ENCODE assay signal across 8 cellular contexts in genomic region chr5:178460598-178461425, GRCh38.
DNase-seq lines count a peak whose midpoint lies in the region; ATAC-seq and TF ChIP-seq lines count a peak whose summit lies in the region.

No MANE protein-coding gene starts in this region.

- no peak overlapping the region for H3K27ac ChIP-seq in suprapubic skin

- peaks cover 30% of the 10 kb centered on the region for H3K4me1 Mint-ChIP-seq in endothelial cell (ENCODE audit: unreplicated experiment)

- H3K9me3 Mint-ChIP-seq in endothelial cell (ENCODE audit: unreplicated experiment), result no peaks in the 10 kb centered on the region

- H3K36me3 Mint-ChIP-seq in endothelial cell (ENCODE audit: low read depth, unreplicated experiment), result peaks cover 5% of the 10 kb centered on the region

- H3K4me3 Mint-ChIP-seq in endothelial cell (ENCODE audit: unreplicated experiment), result no peak overlapping the region

- peaks cover 5% of the 10 kb centered on the region for H3K27me3 Mint-ChIP-seq in endothelial cell (ENCODE audit: unreplicated experiment)

- no peaks in the 10 kb centered on the region for H3K4me1 ChIP-seq in mucosa of descending colon (ENCODE audit: low read depth)
- peaks cover 7% of the 10 kb centered on the region for H3K4me1 ChIP-seq in suprapubic skin

- H3K27me3 ChIP-seq in suprapubic skin, result no peaks in the 10 kb centered on the region

- H3K27ac Mint-ChIP-seq in endothelial cell (ENCODE audit: unreplicated experiment), result peak overlapping the region; percentile 17

- no peak for TF ChIP-seq EP300 in suprapubic skin (IDR thresholded peaks at IDR 0.05)

- intact Hi-C loops in mucosa of descending colon (cut with DNase I, micrococcal nuclease), result no loop called here

- peak; percentile 24 for DNase-seq in AG10803 (ENCODE audit: low read depth)
- peak; percentile 13 for DNase-seq in LNCaP clone FGC (ENCODE audit: low read depth)
- peak; percentile 32 for DNase-seq in activated CD4-positive, alpha-beta T cell treated with anti-CD3 and anti-CD28 coated beads, Interleukin-2, amount 50 U/mL, for 1 hour
- DNase-seq in endothelial cell (ENCODE audit: low spot score), result peak; percentile 91
- DNase-seq in mucosa of descending colon, result peak in 2 of 3 donors; percentile 81 to 85
- DNase-seq in suprapubic skin (ENCODE audit: low spot score in 2 of 2), result peak; percentile 78 to 84

- H3K4me3 ChIP-seq in AG10803 (ENCODE audit: low read length), result no peak overlapping the region
- H3K4me3 ChIP-seq in LNCaP clone FGC (ENCODE audit: low read depth, low read length), result no peak overlapping the region
- H3K4me3 ChIP-seq in mucosa of descending colon, result no peak overlapping the region
- no peak overlapping the region for H3K4me3 ChIP-seq in suprapubic skin

- WGBS in suprapubic skin, result 33% methylated on average over 12 of the region's 14 CpGs

- TF ChIP-seq CTCF in AG10803 (conservative IDR thresholded peaks at IDR 0.05; ENCODE audit: low read length), result peak; percentile 63
- peak; percentile 91 for TF ChIP-seq CTCF in LNCaP clone FGC (IDR thresholded peaks at IDR 0.05; ENCODE audit: control insufficient read depth, extremely low read depth, insufficient read depth)
- TF ChIP-seq CTCF in endothelial cell (IDR thresholded peaks at IDR 0.05; ENCODE audit: unreplicated experiment), result peak; percentile 89
- TF ChIP-seq CTCF in mucosa of descending colon (IDR thresholded peaks at IDR 0.05), result peak; percentile 63
- TF ChIP-seq CTCF in suprapubic skin (IDR thresholded peaks at IDR 0.05), result peak; percentile 45 to 83

- ATAC-seq in GM18907 (IDR thresholded peaks at IDR 0.05; ENCODE audit: unreplicated experiment), result peak; percentile 55
- peak; percentile 89 for ATAC-seq in mucosa of descending colon
- ATAC-seq in GM21717 (IDR thresholded peaks at IDR 0.05; ENCODE audit: unreplicated experiment), result no peak

- H3K9me3 ChIP-seq in mucosa of descending colon (no peaks in the 10 kb centered on the region), suprapubic skin (no peaks in the 10 kb centered on the region)

- H3K36me3 ChIP-seq in mucosa of descending colon (ENCODE audit: low read depth) (no peaks in the 10 kb centered on the region), suprapubic skin (no peaks in the 10 kb centered on the region)

- TF ChIP-seq POLR2A in suprapubic skin (IDR thresholded peaks at IDR 0.05), result no peak

Comparison
In these comparisons a context has a peak if more than half of its experiments do, and no peak if none do; other contexts are left out.
1. DNase-seq: peak in every context shown above with its lines; median percentile 91 in endothelial cell; 83 in mucosa of descending colon; 81 in suprapubic skin; 32 in activated CD4-positive, alpha-beta T cell treated with anti-CD3 and anti-CD28 coated beads, Interleukin-2, amount 50 U/mL, for 1 hour; 24 in AG10803; 13 in LNCaP clone FGC.